ENCODE assay signal across 12 cellular contexts in the genomic region with DNA sequence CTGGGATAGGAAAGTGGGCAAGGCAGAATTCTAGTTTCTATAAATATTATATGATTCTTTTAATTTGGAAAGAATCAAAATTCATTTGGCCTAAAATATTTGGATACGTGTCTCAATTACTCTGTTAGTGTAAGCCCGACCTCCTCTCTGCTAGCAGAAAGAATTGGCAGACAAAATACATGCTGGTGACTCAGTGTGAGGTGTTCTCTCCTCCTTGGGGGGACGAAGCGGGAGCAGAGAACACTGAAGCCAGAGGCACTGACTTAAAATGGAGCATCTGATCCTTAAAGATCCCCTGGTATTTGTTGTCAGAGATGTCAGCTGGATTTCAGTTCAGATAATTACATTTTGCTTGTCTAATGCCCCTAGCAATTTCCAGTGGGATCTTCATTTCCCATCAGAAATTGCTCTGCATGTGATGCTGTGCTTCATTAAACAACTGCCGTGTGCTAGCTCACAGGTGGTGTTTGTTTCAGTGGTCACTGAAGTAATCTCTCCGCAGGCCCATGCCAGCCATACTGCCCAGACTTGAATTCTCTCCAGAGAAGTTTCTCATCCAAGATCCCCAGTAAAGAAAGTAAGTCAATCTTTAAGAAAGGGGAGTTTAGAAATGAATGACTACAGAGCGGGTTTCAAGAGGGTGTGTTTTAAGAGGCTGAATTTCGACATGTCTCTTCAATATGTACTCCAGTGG.
DNase-seq lines count a peak whose midpoint lies in the region; ATAC-seq and TF ChIP-seq lines count a peak whose summit lies in the region.
"Had no signal": no experiment of that assay in that cellular context is flagged by ENCODE, and none has a peak within 500 bp of the region (broad histone marks: within the 10 kb centered on the region; RNA-seq: fewer than 3 reads in every experiment).

No MANE protein-coding gene starts in this region.

- TF ChIP-seq CTCF in SK-N-SH (IDR thresholded peaks at IDR 0.05) (no peak), fibroblast of lung (conservative IDR thresholded peaks at IDR 0.05 in 1 of 2, IDR thresholded peaks at IDR 0.05 in 1 of 2; ENCODE audit: low read depth in 1 of 2, low read length in 2 of 2) (no peak), natural killer cell (IDR thresholded peaks at IDR 0.05) (no peak)

- H3K4me1 ChIP-seq in SK-N-SH (ENCODE audit: control insufficient read depth in 1 of 2, insufficient read depth in 2 of 2, low read depth in 1 of 2, low read length in 1 of 2) (peaks cover 0 to 6% of the 10 kb centered on the region in 2 experiments; a peak in 1 of 4 replicates), fibroblast of lung (ENCODE audit: control insufficient read depth, extremely low read depth, insufficient read depth, low read length) (no peaks in the 10 kb centered on the region)

- H3K79me2 ChIP-seq in SK-N-SH (ENCODE audit: insufficient read depth) (no peaks in the 10 kb centered on the region), fibroblast of lung (ENCODE audit: control insufficient read depth, insufficient read depth, low read length) (no peaks in the 10 kb centered on the region)

- peak; percentile 44 for ATAC-seq in sciatic nerve
- ATAC-seq in HG03457 (IDR thresholded peaks at IDR 0.05; ENCODE audit: unreplicated experiment), result no peak
- no peak for ATAC-seq in natural killer cell

- H4K20me1 ChIP-seq in SK-N-SH (ENCODE audit: insufficient read depth), result no peaks in the 10 kb centered on the region
- no peaks in the 10 kb centered on the region for H4K20me1 ChIP-seq in fibroblast of lung (ENCODE audit: control insufficient read depth, extremely low read depth, insufficient read depth, low read length)

- H3K27me3 Mint-ChIP-seq in natural killer cell (ENCODE audit: low read depth in 2 of 2), result no peaks in the 10 kb centered on the region
- H3K27me3 Mint-ChIP-seq: stimulated activated naive CD8-positive, alpha-beta T cell treated with anti-CD3 and anti-CD28 coated beads, Interleukin-15, Interleukin-2, amounts not matched to agents 100 ng/mL and 50 ng/mL, for 24 hours had no signal

- H3K9me2 ChIP-seq in SK-N-SH, result no peaks in the 10 kb centered on the region

- H3K4me1 Mint-ChIP-seq in natural killer cell, result no peaks in the 10 kb centered on the region

- WGBS in SK-N-SH (ENCODE audit: low lambda C conversion rate), result 18% methylated on average over 8 of the region's 8 CpGs

- H3K36me3 ChIP-seq in SK-N-SH (replicated peaks in 1 of 2; ENCODE audit: control insufficient read depth in 1 of 2, insufficient read depth in 2 of 2, low read length in 1 of 2), result no peaks in the 10 kb centered on the region
- H3K36me3 ChIP-seq in fibroblast of lung (ENCODE audit: control insufficient read depth, insufficient read depth, low read length), result no peaks in the 10 kb centered on the region
- H3K36me3 ChIP-seq: neutrophil had no signal

- peaks cover 5% of the 10 kb centered on the region for H3F3A ChIP-seq in SK-N-SH (replicated peaks; ENCODE audit: insufficient read depth)

- CTCF ChIA-PET in SK-N-SH (lab: Yijun Ruan, JAX), result no interaction called here

- intact Hi-C loops in sciatic nerve (cut with DNase I), result no loop called here
- intact Hi-C loops in natural killer cell (cut with micrococcal nuclease), result no loop called here

- no peak for TF ChIP-seq RAD21 in SK-N-SH (IDR thresholded peaks at IDR 0.05; ENCODE audit: low read length)

- peak overlapping the region in 1 of 2 experiments; percentile 38; a peak in 1 of 4 replicates for H3K27ac ChIP-seq in SK-N-SH (ENCODE audit: low read depth in 2 of 2, low read length in 1 of 2)
- no peak overlapping the region for H3K27ac ChIP-seq in fibroblast of lung (ENCODE audit: insufficient read depth, low read length)
- H3K27ac ChIP-seq: neutrophil had no signal

- H3K4me3 Mint-ChIP-seq in natural killer cell, result no peak overlapping the region
- H3K4me3 Mint-ChIP-seq: stimulated activated naive CD8-positive, alpha-beta T cell treated with anti-CD3 and anti-CD28 coated beads, Interleukin-15, Interleukin-2, amounts not matched to agents 100 ng/mL and 50 ng/mL, for 24 hours had no signal

- H3K9me3 ChIP-seq in SK-N-SH (no peaks in the 10 kb centered on the region), fibroblast of lung (ENCODE audit: control insufficient read depth, insufficient read depth, low read depth, low read length) (no peaks in the 10 kb centered on the region)
- H3K9me3 ChIP-seq: neutrophil had no signal

- H3K4me3 ChIP-seq in SK-N-SH (ENCODE audit: low read depth in 2 of 2, low read length in 1 of 2) (peak overlapping the region in 1 of 2 experiments; percentile 23; a peak in 1 of 4 replicates), fibroblast of lung (replicated peaks in 1 of 4; ENCODE audit: control extremely low read depth in 1 of 4, insufficient read depth in 1 of 4, low read depth in 3 of 4, low read length in 4 of 4) (no peak overlapping the region)

- no peaks in the 10 kb centered on the region for H3K36me3 Mint-ChIP-seq in natural killer cell

- H2AFZ ChIP-seq in SK-N-SH (ENCODE audit: low read depth) (peak overlapping the region; percentile 78), fibroblast of lung (ENCODE audit: low read length) (no peak overlapping the region)

- peaks cover 9 to 16% of the 10 kb centered on the region in 2 donors for H3K9me3 Mint-ChIP-seq in natural killer cell
- H3K9me3 Mint-ChIP-seq: stimulated activated naive CD8-positive, alpha-beta T cell treated with anti-CD3 and anti-CD28 coated beads, Interleukin-15, Interleukin-2, amounts not matched to agents 100 ng/mL and 50 ng/mL, for 24 hours had no signal

- H3K4me2 ChIP-seq in SK-N-SH, result peak overlapping the region; percentile 64
- H3K4me2 ChIP-seq in fibroblast of lung (ENCODE audit: extremely low read depth, insufficient read depth, low read length), result no peak overlapping the region

- TF ChIP-seq EP300 in SK-N-SH (IDR thresholded peaks at IDR 0.05; ENCODE audit: borderline replicate concordance in 1 of 2, low read depth in 1 of 2, low read length in 1 of 2), result no peak

- H3K27me3 ChIP-seq in SK-N-SH (ENCODE audit: insufficient read depth) (no peaks in the 10 kb centered on the region), fibroblast of lung (ENCODE audit: control insufficient read depth, insufficient read depth, low read length) (no peaks in the 10 kb centered on the region)
- H3K27me3 ChIP-seq: neutrophil had no signal

- DNase-seq in HCEC 1CT (peak; percentile 77), SK-N-SH (no peak), fibroblast of lung (ENCODE audit: low read depth in 2 of 2) (peak; percentile 66 to 89), sciatic nerve (ENCODE audit: low spot score) (no peak), NCI-H1417 treated with DMSO at 0.1 percent for 48 hours (lab: John Stamatoyannopoulos, UW) (no peak), natural killer cell (no peak)
- no peak for DNase-seq in activated effector memory CD4-positive, alpha-beta T cell treated with Interleukin-2 at 50 U/mL for 16 hours
- DNase-seq: erythroblast, NCI-H1436 treated with DMSO at 0.1 percent for 48 hours had no signal

- POLR2A ChIA-PET in SK-N-SH (lab: Yijun Ruan, JAX), result no interaction called here

- H3K27ac Mint-ChIP-seq in natural killer cell, result no peak overlapping the region
- H3K27ac Mint-ChIP-seq: stimulated activated naive CD8-positive, alpha-beta T cell treated with anti-CD3 and anti-CD28 coated beads, Interleukin-15, Interleukin-2, amounts not matched to agents 100 ng/mL and 50 ng/mL, for 24 hours had no signal

- H3K9ac ChIP-seq in SK-N-SH (no peak overlapping the region), fibroblast of lung (ENCODE audit: insufficient read depth, low read length) (no peak overlapping the region)

TF ChIP-seq in SK-N-SH, 30 proteins besides CTCF, POLR2A, EP300 and RAD21 (continues in another document):
- no peak for TF ChIP-seq CHD2 (IDR thresholded peaks at IDR 0.05; ENCODE audit: low read length, partially characterized antibody)
- TF ChIP-seq JUND (IDR thresholded peaks at IDR 0.05), result peak; percentile 27; the same call in 1 of the 2 replicates
- TF ChIP-seq SMC3 (IDR thresholded peaks at IDR 0.05; ENCODE audit: low read depth, low read length), result no peak
- TF ChIP-seq, protein P1, sequence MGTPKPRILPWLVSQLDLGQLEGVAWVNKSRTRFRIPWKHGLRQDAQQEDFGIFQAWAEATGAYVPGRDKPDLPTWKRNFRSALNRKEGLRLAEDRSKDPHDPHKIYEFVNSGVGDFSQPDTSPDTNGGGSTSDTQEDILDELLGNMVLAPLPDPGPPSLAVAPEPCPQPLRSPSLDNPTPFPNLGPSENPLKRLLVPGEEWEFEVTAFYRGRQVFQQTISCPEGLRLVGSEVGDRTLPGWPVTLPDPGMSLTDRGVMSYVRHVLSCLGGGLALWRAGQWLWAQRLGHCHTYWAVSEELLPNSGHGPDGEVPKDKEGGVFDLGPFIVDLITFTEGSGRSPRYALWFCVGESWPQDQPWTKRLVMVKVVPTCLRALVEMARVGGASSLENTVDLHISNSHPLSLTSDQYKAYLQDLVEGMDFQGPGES (IDR thresholded peaks at IDR 0.05; ENCODE audit: low read depth, low read length), result no peak
- no peak for TF ChIP-seq RFX5 (IDR thresholded peaks at IDR 0.05; ENCODE audit: low read length)
- TF ChIP-seq, protein P2, sequence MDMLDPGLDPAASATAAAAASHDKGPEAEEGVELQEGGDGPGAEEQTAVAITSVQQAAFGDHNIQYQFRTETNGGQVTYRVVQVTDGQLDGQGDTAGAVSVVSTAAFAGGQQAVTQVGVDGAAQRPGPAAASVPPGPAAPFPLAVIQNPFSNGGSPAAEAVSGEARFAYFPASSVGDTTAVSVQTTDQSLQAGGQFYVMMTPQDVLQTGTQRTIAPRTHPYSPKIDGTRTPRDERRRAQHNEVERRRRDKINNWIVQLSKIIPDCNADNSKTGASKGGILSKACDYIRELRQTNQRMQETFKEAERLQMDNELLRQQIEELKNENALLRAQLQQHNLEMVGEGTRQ (IDR thresholded peaks at IDR 0.05; ENCODE audit: borderline replicate concordance, low read depth, low read length), result no peak
- peak; percentile 43; the same call in 1 of the 2 replicates for TF ChIP-seq NFIC (IDR thresholded peaks at IDR 0.05; ENCODE audit: borderline replicate concordance)
- no peak for TF ChIP-seq MXI1 (IDR thresholded peaks at IDR 0.05; ENCODE audit: low read depth, low read length)
- no peak for TF ChIP-seq GABPA (IDR thresholded peaks at IDR 0.05; ENCODE audit: low read depth)
- no peak for TF ChIP-seq TEAD4 (IDR thresholded peaks at IDR 0.05; ENCODE audit: borderline replicate concordance, insufficient read depth)
- no peak for TF ChIP-seq TAF1 (IDR thresholded peaks at IDR 0.05; ENCODE audit: borderline replicate concordance, low read depth, low read length)
- TF ChIP-seq FOSL2 (IDR thresholded peaks at IDR 0.05; ENCODE audit: borderline replicate concordance, low read depth), result peak; percentile 63; the same call in 1 of the 2 replicates
- no peak for TF ChIP-seq SIN3A (IDR thresholded peaks at IDR 0.05; ENCODE audit: borderline replicate concordance, low read depth, low read length)
- TF ChIP-seq, protein P3, sequence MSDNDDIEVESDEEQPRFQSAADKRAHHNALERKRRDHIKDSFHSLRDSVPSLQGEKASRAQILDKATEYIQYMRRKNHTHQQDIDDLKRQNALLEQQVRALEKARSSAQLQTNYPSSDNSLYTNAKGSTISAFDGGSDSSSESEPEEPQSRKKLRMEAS (IDR thresholded peaks at IDR 0.05; ENCODE audit: low read depth), result no peak; the same call in 1 of the 2 replicates
- peak; percentile 28; the same call in 1 of the 2 replicates for TF ChIP-seq TCF12 (IDR thresholded peaks at IDR 0.05)

Comparison
In these comparisons a context has a peak if more than half of its experiments do, and no peak if none do; other contexts are left out.
1. DNase-seq: peak in HCEC 1CT (single experiment) and fibroblast of lung (2 of 2); none in SK-N-SH (single experiment), sciatic nerve (single experiment), activated effector memory CD4-positive, alpha-beta T cell treated with Interleukin-2 at 50 U/mL for 16 hours (single experiment), NCI-H1417 treated with DMSO at 0.1 percent for 48 hours (single experiment) and natural killer cell (single experiment).